4 cellular contexts compared by ENCODE assay signal in the genomic region with DNA sequence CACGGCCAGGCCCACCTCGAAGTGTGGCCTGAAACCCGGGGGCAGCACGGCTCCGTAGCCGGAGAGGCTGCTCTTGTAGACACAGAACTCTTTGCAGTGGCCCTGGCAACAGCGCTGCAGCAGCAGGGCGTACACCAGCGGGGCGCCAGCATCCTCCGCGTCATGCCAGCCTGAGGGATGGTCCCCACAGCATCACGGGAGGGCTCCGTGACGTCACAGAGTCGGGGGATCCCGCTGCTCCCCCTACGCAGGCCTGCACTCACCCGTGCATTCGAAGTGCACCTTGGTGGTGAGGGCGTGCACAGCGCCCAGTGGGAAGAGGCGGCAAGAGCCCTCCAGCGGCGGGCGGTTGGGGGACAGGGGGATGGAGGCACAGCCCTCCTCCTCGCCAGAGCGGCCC. TPM values are rescaled to one million over a fixed set of nuclear protein-coding genes. Genes with fewer than 3 reads are reported as not detected.
"Had no signal": no experiment of that assay in that cellular context is flagged by ENCODE, and none has a peak within 500 bp of the region (broad histone marks: within the 10 kb centered on the region; RNA-seq: fewer than 3 reads in every experiment).

No MANE protein-coding gene starts in this region.

RNA-seq across cellular contexts. Expression of gene NPIPA8, which starts 46.2 kb away (rescaled TPM):
- total RNA-seq: activated CD4-positive, alpha-beta memory T cell treated with anti-CD3 and anti-CD28 coated beads, Interleukin-2, amount 10 ng/mL, durations not matched to agents 7 days and 5 days; ascending aorta; bronchial epithelial cell; cardiac muscle cell had no signal
- polyA plus RNA-seq: cardiac muscle cell had no signal
